In the genomic region with DNA sequence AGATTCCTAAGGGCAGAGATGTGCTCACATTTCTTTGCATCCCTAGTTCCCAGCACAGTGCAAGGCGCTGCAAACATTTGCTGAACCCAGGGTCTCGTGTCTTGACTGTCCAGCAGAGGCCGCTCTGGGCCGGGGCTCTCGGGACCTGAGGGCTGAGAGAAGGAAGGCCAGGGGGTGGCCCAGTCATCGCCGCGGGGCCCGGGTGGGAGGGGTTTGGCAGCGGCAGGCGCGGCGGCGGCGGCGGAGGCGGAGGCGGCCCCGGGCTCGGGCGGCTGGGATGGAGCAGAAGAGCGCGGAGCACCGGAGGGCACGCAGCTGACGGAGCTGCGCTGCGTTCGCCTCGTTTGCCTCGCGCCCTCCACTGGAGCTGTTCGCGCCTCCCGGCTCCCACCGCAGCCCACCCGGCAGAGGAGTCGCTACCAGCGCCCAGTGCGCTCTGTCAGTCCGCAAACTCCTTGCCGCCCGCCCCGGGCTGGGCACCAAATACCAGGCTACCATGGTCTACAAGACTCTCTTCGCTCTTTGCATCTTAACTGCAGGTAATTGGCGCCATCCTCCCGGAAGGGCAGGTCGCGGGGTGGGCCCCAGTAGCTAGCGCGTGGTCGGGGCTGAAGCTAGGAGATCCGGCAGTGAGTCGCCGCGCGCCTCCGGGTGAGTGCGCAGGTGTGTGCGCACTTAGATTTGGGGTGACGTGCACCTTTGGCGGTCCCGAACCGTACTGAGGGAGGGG, we compare ENCODE assay signal across 7 cellular contexts. TPM values are rescaled to one million over a fixed set of nuclear protein-coding genes. Genes with fewer than 3 reads are reported as not detected.
DNase-seq lines count a peak whose midpoint lies in the region; ATAC-seq and TF ChIP-seq lines count a peak whose summit lies in the region.

A gene with protein sequence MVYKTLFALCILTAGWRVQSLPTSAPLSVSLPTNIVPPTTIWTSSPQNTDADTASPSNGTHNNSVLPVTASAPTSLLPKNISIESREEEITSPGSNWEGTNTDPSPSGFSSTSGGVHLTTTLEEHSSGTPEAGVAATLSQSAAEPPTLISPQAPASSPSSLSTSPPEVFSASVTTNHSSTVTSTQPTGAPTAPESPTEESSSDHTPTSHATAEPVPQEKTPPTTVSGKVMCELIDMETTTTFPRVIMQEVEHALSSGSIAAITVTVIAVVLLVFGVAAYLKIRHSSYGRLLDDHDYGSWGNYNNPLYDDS (plus strand): TSS at position 285 of the 730 bp plus-strand sequence. CDS start 212 bp downstream, at position 497.

- peak within 1 kb of the TSS in 7 of 8 donors; percentile 39 to 76 (median 63) for H3K27ac ChIP-seq in spleen

- H3K36me3 ChIP-seq in kidney epithelial cell (ENCODE audit: control insufficient read depth, insufficient read depth, low read length), result no peaks in the 10 kb centered on the region
- H3K36me3 ChIP-seq in spleen, result no peaks in the 10 kb centered on the region

- TF ChIP-seq CTCF in GM12874 (IDR thresholded peaks at IDR 0.05; ENCODE audit: insufficient read depth, low read depth, low read length), result peak; percentile 80
- peak; percentile 85 for TF ChIP-seq CTCF in kidney epithelial cell (IDR thresholded peaks at IDR 0.05; ENCODE audit: insufficient read depth, low read length, poor library complexity, severe bottlenecking)
- peak in 10 of 11 experiments; percentile 36 to 65 (median 51) for TF ChIP-seq CTCF in spleen (IDR thresholded peaks at IDR 0.05 in 8 of 11, conservative IDR thresholded peaks at IDR 0.05 in 3 of 11)

- H3K27me3 ChIP-seq in kidney epithelial cell (ENCODE audit: control insufficient read depth, insufficient read depth, low read length), result peaks cover 19% of the 10 kb centered on the region
- H3K27me3 ChIP-seq in spleen (replicated peaks in 1 of 7), result peaks cover 0 to 60% (median 21%) of the 10 kb centered on the region in 7 donors

- peak; percentile 77 for ATAC-seq in GM21786 (IDR thresholded peaks at IDR 0.05; ENCODE audit: unreplicated experiment)

- in situ Hi-C loops in KBM-7 (cut with MboI; ENCODE audit: low pct_unique_long_range_greater_than_20kb, low sequenced_read_pairs), result no loop called here

- H3K4me1 ChIP-seq in spleen, result peaks cover 7 to 41% (median 27%) of the 10 kb centered on the region in 6 donors

- H3K9me3 ChIP-seq in spleen, result no peaks in the 10 kb centered on the region

- intact Hi-C loops in spleen (cut with DNase I; ENCODE audit: low total_unique reads), result no loop called here

- DNase-seq in KBM-7 (peak; percentile 80), SHP77 (lab: John Stamatoyannopoulos, UW) (peak; percentile 90 to 92), cerebellum (ENCODE audit: low spot score) (peak; percentile 14), kidney epithelial cell (ENCODE audit: low read depth) (peak; percentile 34), spleen (peak; percentile 95)

- 0 to 2% (median 0%) methylated on average over 20 to 64 of the region's 64 CpGs for WGBS in spleen, 5 donors

- TF ChIP-seq POLR2A in spleen (IDR thresholded peaks at IDR 0.05), result no peak

- H3K4me3 ChIP-seq in kidney epithelial cell (ENCODE audit: low read depth, low read length), result peak within 1 kb of the TSS; percentile 50
- peak within 1 kb of the TSS; percentile 46 to 87 (median 52) for H3K4me3 ChIP-seq in spleen

RNA-seq across cellular contexts. Expression of the gene that starts here (rescaled TPM):
- total RNA-seq in cerebellum (63.6 TPM), kidney epithelial cell (3.0 and 3.7 TPM in 2 replicates), spleen (10 to 100 TPM; 10.3 to 42.6 (median 16.1) TPM)
- polyA plus RNA-seq in spleen, result 1 to 10 TPM; 2.6 to 4.6 (median 4.6) TPM

Comparison
In these comparisons a context has a peak if more than half of its experiments do, and no peak if none do; other contexts are left out.
1. Peak in every context shown above with its lines: DNase-seq, ATAC-seq, H3K4me3 ChIP-seq and H3K27ac ChIP-seq.
2. DNase-seq: peak in every context shown above with its lines; median percentile 95 in spleen; 91 in SHP77; 80 in KBM-7; 34 in kidney epithelial cell; 14 in cerebellum.